ENCODE assay signal across 13 cellular contexts in the genomic region with DNA sequence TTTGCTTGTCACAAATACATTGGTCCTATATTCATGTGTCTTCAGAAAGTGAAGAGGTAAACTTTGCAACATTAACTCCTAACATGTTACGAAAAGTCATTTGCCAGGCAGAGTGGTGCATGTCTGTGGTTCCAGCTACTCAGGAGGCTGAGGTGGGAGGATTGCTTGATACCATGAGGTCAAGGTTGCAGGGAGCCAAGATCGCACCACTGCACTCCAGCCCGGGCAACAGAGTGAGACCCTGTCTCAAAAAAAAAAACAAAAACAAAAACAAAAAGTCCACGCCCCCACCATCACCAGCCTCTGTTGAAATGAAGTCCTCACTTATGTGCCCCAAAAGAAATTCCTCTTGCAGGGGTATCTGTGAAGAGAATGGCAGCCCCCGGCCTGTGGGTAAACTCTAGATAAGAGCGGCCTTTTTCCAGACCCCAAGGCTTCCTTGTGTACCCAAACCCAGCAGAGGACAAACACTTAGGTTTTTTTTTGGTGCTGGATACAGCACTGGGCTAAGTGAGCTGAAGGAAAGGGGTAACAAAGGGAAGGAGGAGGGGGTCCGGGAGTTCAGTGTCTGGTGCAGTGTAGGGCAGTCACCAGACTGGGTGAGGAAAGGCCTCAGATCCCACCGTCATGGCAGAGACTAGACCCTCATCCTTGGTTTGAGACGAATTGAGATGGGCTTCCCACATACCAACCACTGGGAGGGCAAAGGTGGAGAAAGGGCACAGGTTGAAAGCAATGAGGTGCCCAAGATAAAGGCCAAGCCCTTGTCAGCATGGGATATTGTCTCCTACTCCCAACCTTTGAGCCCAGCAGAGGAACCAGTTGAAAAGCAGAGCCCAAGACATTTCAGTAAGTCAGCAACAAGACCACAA. TPM values are rescaled to one million over a fixed set of nuclear protein-coding genes. Genes with fewer than 3 reads are reported as not detected.
DNase-seq lines count a peak whose midpoint lies in the region; ATAC-seq, FAIRE-seq and TF ChIP-seq lines count a peak whose summit lies in the region.
"Had no signal": no experiment of that assay in that cellular context is flagged by ENCODE, and none has a peak within 500 bp of the region (broad histone marks: within the 10 kb centered on the region; RNA-seq: fewer than 3 reads in every experiment).

No MANE protein-coding gene starts in this region.

- no peak overlapping the region for H4K91ac ChIP-seq in mesenchymal stem cell (ENCODE audit: low read length)

- TF ChIP-seq POLR2A in A549 (IDR thresholded peaks at IDR 0.05; ENCODE audit: low read length) (no peak), GM12891 (IDR thresholded peaks at IDR 0.05; ENCODE audit: low read depth, low read length) (no peak)

- CTCF ChIA-PET in A549 (lab: Yijun Ruan, JAX) = no interaction called here

- H2BK5ac ChIP-seq in mesenchymal stem cell (ENCODE audit: low read depth, low read length, poor library complexity, severe bottlenecking) = no peak overlapping the region

- peaks cover 11% of the 10 kb centered on the region for H3K79me1 ChIP-seq in mesenchymal stem cell (replicated peaks; ENCODE audit: low read length, poor library complexity, severe bottlenecking)

- H3K4me2 ChIP-seq in A549 (no peak overlapping the region), mesenchymal stem cell (ENCODE audit: low read length, poor library complexity, severe bottlenecking) (no peak overlapping the region)
- H3K4me2 ChIP-seq: BLaER1 had no signal

- no peak for TF ChIP-seq RAD21 in A549 (conservative IDR thresholded peaks at IDR 0.05 in 1 of 2, IDR thresholded peaks at IDR 0.05 in 1 of 2)

- H2AFZ ChIP-seq in mesenchymal stem cell (ENCODE audit: low read depth, low read length) = no peak overlapping the region

- ATAC-seq in A549 (peak; percentile 31 to 44; a peak in 5 of 6 replicates), lower lobe of right lung (peak; percentile 8 to 22)

- no peak overlapping the region for H3K18ac ChIP-seq in mesenchymal stem cell (ENCODE audit: low read depth in 1 of 2, low read length in 2 of 2)

- peaks cover 8% of the 10 kb centered on the region for H3K4me1 ChIP-seq in A549
- H3K4me1 ChIP-seq in lower lobe of right lung = peaks cover 8% of the 10 kb centered on the region
- H3K4me1 ChIP-seq in mesenchymal stem cell (ENCODE audit: control insufficient read depth, insufficient read depth, low read depth, low read length) = no peaks in the 10 kb centered on the region
- H3K4me1 ChIP-seq: SJSA1 had no signal

- no peak for DNase-seq in A549 (ENCODE audit: low read depth in 1 of 2, low spot score in 1 of 2)
- no peak for DNase-seq in GM12891 (ENCODE audit: insufficient read length, low spot score)
- no peak for DNase-seq in lower lobe of right lung
- no peak for DNase-seq in mesenchymal stem cell
- DNase-seq in COLO668 (lab: John Stamatoyannopoulos, UW; ENCODE audit: unreplicated experiment) = no peak
- DNase-seq: EL, H7, MG63, NCI-H1092 treated with DMSO at 0.1 percent for 48 hours, NCI-H1694, NCI-H446 had no signal

- no peak overlapping the region for H3K4ac ChIP-seq in mesenchymal stem cell (ENCODE audit: low read depth in 1 of 2, low read length in 2 of 2)

- no peak for TF ChIP-seq EP300 in A549 (IDR thresholded peaks at IDR 0.05)

- H3K36me3 ChIP-seq in lower lobe of right lung = peaks cover 49% of the 10 kb centered on the region
- peaks cover 49 to 76% of the 10 kb centered on the region in 2 experiments for H3K36me3 ChIP-seq in mesenchymal stem cell (ENCODE audit: control insufficient read depth in 1 of 2, insufficient read depth in 2 of 2, low read depth in 1 of 2, low read length in 2 of 2)

- H3K14ac ChIP-seq in mesenchymal stem cell (ENCODE audit: low read length in 2 of 2) = no peak overlapping the region

- no peak overlapping the region for H2BK15ac ChIP-seq in mesenchymal stem cell (ENCODE audit: low read depth, poor library complexity, severe bottlenecking)

- intact Hi-C loops in lower lobe of right lung (cut with DNase I) = no loop called here

- FAIRE-seq in A549 (lab: Jason Lieb, UNC) (no peak), GM12891 (lab: Jason Lieb, UNC) (no peak)

- H3K27me3 ChIP-seq in lower lobe of right lung (ENCODE audit: low read depth) (no peaks in the 10 kb centered on the region), mesenchymal stem cell (ENCODE audit: control insufficient read depth in 1 of 2, insufficient read depth in 1 of 2, low read length in 2 of 2) (no peaks in the 10 kb centered on the region)
- H3K27me3 ChIP-seq: BLaER1, MG63, SJSA1 had no signal

- TF ChIP-seq CTCF in A549 (IDR thresholded peaks at IDR 0.05) = no peak
- no peak for TF ChIP-seq CTCF in lower lobe of right lung (IDR thresholded peaks at IDR 0.05)

- H2BK120ac ChIP-seq in mesenchymal stem cell (ENCODE audit: low read depth, low read length) = no peak overlapping the region

- H2BK12ac ChIP-seq in mesenchymal stem cell (ENCODE audit: low read length in 2 of 2) = no peak overlapping the region

- H2AK5ac ChIP-seq in mesenchymal stem cell (ENCODE audit: low read length, severe bottlenecking) = no peak overlapping the region

- H3K9me3 ChIP-seq in A549 (peaks cover 17% of the 10 kb centered on the region; the same call in 2 of the 3 replicates), lower lobe of right lung (peaks cover 11% of the 10 kb centered on the region), mesenchymal stem cell (ENCODE audit: control insufficient read depth, low read length) (peaks cover 19% of the 10 kb centered on the region)

- 94% methylated on average over 9 of the region's 9 CpGs for WGBS in A549 (ENCODE audit: missing lambda C conversion rate)
- 95% methylated on average over 8 of the region's 9 CpGs for WGBS in mesenchymal stem cell

- H3K4me3 ChIP-seq in A549 (no peak overlapping the region), lower lobe of right lung (no peak overlapping the region), mesenchymal stem cell (ENCODE audit: insufficient read depth in 1 of 2, low read depth in 1 of 2, low read length in 2 of 2) (no peak overlapping the region)
- H3K4me3 ChIP-seq: BLaER1, MG63, SJSA1 had no signal

- POLR2A ChIA-PET in A549 (lab: Yijun Ruan, JAX) = interaction anchor here (0.6 to 1.0 kb wide), 3 partner anchors 19 to 27 kb away, joined by 3 to 4 read pairs (median 3); partner anchors contain the start of genes COQ10B, HSPD1 and HSPE1

- H3K9ac ChIP-seq in mesenchymal stem cell (ENCODE audit: low read length) = no peak overlapping the region
- H3K9ac ChIP-seq: BLaER1 had no signal

- no peak overlapping the region for H3K23ac ChIP-seq in mesenchymal stem cell (ENCODE audit: low read length in 2 of 2)

- H3K27ac ChIP-seq in A549 = no peak overlapping the region
- H3K27ac ChIP-seq in lower lobe of right lung = no peak overlapping the region
- H3K27ac ChIP-seq in mesenchymal stem cell (ENCODE audit: low read length, poor library complexity, severe bottlenecking) = no peak overlapping the region
- H3K27ac ChIP-seq: BLaER1, SJSA1 had no signal

- no peak overlapping the region for H4K8ac ChIP-seq in mesenchymal stem cell (ENCODE audit: low read length)

TF ChIP-seq in GM12891, 5 proteins besides CTCF, POLR2A, EP300 and RAD21 (continues in another document):
- TF ChIP-seq TAF1 (IDR thresholded peaks at IDR 0.05; ENCODE audit: low read depth, low read length) = no peak

RNA-seq across cellular contexts. Expression of gene HSPD1, which starts 19.2 kb away (rescaled TPM):
- polyA plus RNA-seq in A549 (2011; rRNA removed) (767 and 790 TPM in 2 replicates), A549 (2017; fragmentation: RNase III; extraction: RNeasy Plus Mini Kit Qiagen cat#74134 plus additional on column Dnase treatment) (833 to 1,004 TPM (median 882 TPM) in 3 replicates)
- 369 and 389 TPM in 2 replicates for polyA plus RNA-seq in A549 (2012; cell fraction: cytosol; rRNA removed)
- 233 and 254 TPM in 2 replicates for polyA plus RNA-seq in A549 (2012; cell fraction: nucleus; rRNA removed)
- polyA minus RNA-seq in A549 (2011; rRNA and poly(A)+ RNA removed) = 315 and 357 TPM in 2 replicates
- polyA plus RNA-seq in GM12891 (2012; ENCODE audit: low read depth, missing spikeins) = 397 TPM
- 150 TPM for total RNA-seq in lower lobe of right lung
- 141 TPM for polyA plus RNA-seq in mesenchymal stem cell (2013, experiment 1 of 2)
- polyA plus RNA-seq in mesenchymal stem cell (2013, experiment 2 of 2) = 144 TPM

RNA-seq across cellular contexts. Expression of gene HSPE1, which starts 19.8 kb away (rescaled TPM):
- polyA plus RNA-seq in A549 (2011; rRNA removed) (286 and 468 TPM in 2 replicates), A549 (2017; fragmentation: RNase III; extraction: RNeasy Plus Mini Kit Qiagen cat#74134 plus additional on column Dnase treatment) (1,189 to 1,457 TPM (median 1,198 TPM) in 3 replicates)
- polyA plus RNA-seq in A549 (2012; cell fraction: cytosol; rRNA removed) = 301 and 505 TPM in 2 replicates
- polyA plus RNA-seq in A549 (2012; cell fraction: nucleus; rRNA removed) = 52.2 and 83.9 TPM in 2 replicates
- 27.4 and 28.4 TPM in 2 replicates for polyA minus RNA-seq in A549 (2011; rRNA and poly(A)+ RNA removed)
- 366 TPM for polyA plus RNA-seq in GM12891 (2012; ENCODE audit: low read depth, missing spikeins)
- 65.3 TPM for total RNA-seq in lower lobe of right lung
- polyA plus RNA-seq in mesenchymal stem cell (2013, experiment 1 of 2) = 222 TPM
- 222 TPM for polyA plus RNA-seq in mesenchymal stem cell (2013, experiment 2 of 2)

RNA-seq across cellular contexts. Expression of gene COQ10B, which starts 27.0 kb away (rescaled TPM):
- 6.1 and 11.2 TPM in 2 replicates for polyA plus RNA-seq in A549 (2011; rRNA removed)
- polyA plus RNA-seq in A549 (2012; cell fraction: cytosol; rRNA removed) = 2.1 and 2.8 TPM in 2 replicates
- 0.76 and 1.9 TPM in 2 replicates for polyA plus RNA-seq in A549 (2012; cell fraction: nucleus; rRNA removed)
- 22.9 to 25.1 TPM (median 24.3 TPM) in 3 replicates for polyA plus RNA-seq in A549 (2017; fragmentation: RNase III; extraction: RNeasy Plus Mini Kit Qiagen cat#74134 plus additional on column Dnase treatment)
- 6.6 and 10.3 TPM in 2 replicates for polyA minus RNA-seq in A549 (2011; rRNA and poly(A)+ RNA removed)
- 10.4 TPM for polyA plus RNA-seq in GM12891 (2012; ENCODE audit: low read depth, missing spikeins)
- total RNA-seq in lower lobe of right lung = 24.3 TPM
- polyA plus RNA-seq in mesenchymal stem cell (2013, experiment 1 of 2) = 34.8 TPM
- polyA plus RNA-seq in mesenchymal stem cell (2013, experiment 2 of 2) = 36.7 TPM

RNA-seq across cellular contexts. Expression of gene MOB4, which starts 35.5 kb away (rescaled TPM):
- polyA plus RNA-seq in A549 (2011; rRNA removed) (44.2 and 74.7 TPM in 2 replicates), A549 (2017; fragmentation: RNase III; extraction: RNeasy Plus Mini Kit Qiagen cat#74134 plus additional on column Dnase treatment) (57.5 to 64.3 TPM (median 58.1 TPM) in 3 replicates)
- 22.4 and 23.9 TPM in 2 replicates for polyA plus RNA-seq in A549 (2012; cell fraction: cytosol; rRNA removed)
- polyA plus RNA-seq in A549 (2012; cell fraction: nucleus; rRNA removed) = 5.5 and 8.8 TPM in 2 replicates
- 7.3 and 9.9 TPM in 2 replicates for polyA minus RNA-seq in A549 (2011; rRNA and poly(A)+ RNA removed)
- 20.9 TPM for polyA plus RNA-seq in GM12891 (2012; ENCODE audit: low read depth, missing spikeins)
- total RNA-seq in lower lobe of right lung = 21.3 TPM
- 29.7 TPM for polyA plus RNA-seq in mesenchymal stem cell (2013, experiment 1 of 2)
- 36.0 TPM for polyA plus RNA-seq in mesenchymal stem cell (2013, experiment 2 of 2)

RNA-seq across cellular contexts. Expression of gene SF3B1, which starts 45.6 kb away (rescaled TPM):
- polyA plus RNA-seq in A549 (2011; rRNA removed) = 400 and 436 TPM in 2 replicates
- 63.0 and 72.3 TPM in 2 replicates for polyA plus RNA-seq in A549 (2012; cell fraction: cytosol; rRNA removed)
- polyA plus RNA-seq in A549 (2012; cell fraction: nucleus; rRNA removed) = 97.8 and 228 TPM in 2 replicates
- polyA plus RNA-seq in A549 (2017; fragmentation: RNase III; extraction: RNeasy Plus Mini Kit Qiagen cat#74134 plus additional on column Dnase treatment) = 165 to 167 TPM (median 166 TPM) in 3 replicates
- 144 and 230 TPM in 2 replicates for polyA minus RNA-seq in A549 (2011; rRNA and poly(A)+ RNA removed)
- polyA plus RNA-seq in GM12891 (2012; ENCODE audit: low read depth, missing spikeins) = 174 TPM
- total RNA-seq in lower lobe of right lung = 230 TPM
- polyA plus RNA-seq in mesenchymal stem cell (2013, experiment 1 of 2) = 143 TPM
- polyA plus RNA-seq in mesenchymal stem cell (2013, experiment 2 of 2) = 149 TPM
